ENCODE assay signal across 22 cellular contexts in genomic region chr2:162143969-162144368, GRCh38. TPM values are rescaled to one million over a fixed set of nuclear protein-coding genes. Genes with fewer than 3 reads are reported as not detected.
"Had no signal": no experiment of that assay in that cellular context is flagged by ENCODE, and none has a peak within 500 bp of the region (broad histone marks: within the 10 kb centered on the region; RNA-seq: fewer than 3 reads in every experiment).

No MANE protein-coding gene starts in this region.

- H3K4me3 ChIP-seq: body of pancreas, cardiac muscle cell, gastrocnemius medialis, ovary, psoas muscle, right atrium auricular region, thoracic aorta, upper lobe of right lung had no signal

- DNase-seq: activated gamma-delta T cell treated with Interleukin-2 at 50 U/mL for 16 hours; activated T-cell treated with anti-CD3 and anti-CD28 coated beads, Interleukin-2, amount 50 U/mL, for 1 hour; anterior cingulate cortex; body of pancreas; cortex of kidney; gastrocnemius medialis; hypothalamus; left cardiac atrium; ovary; psoas muscle; stimulated activated CD4-positive, alpha-beta T cell treated with anti-CD3 and anti-CD28 coated beads, Interleukin-4, amount 100 ng/mL, for 24 hours; stimulated activated naive CD4-positive, alpha-beta T cell treated with Interleukin-2 at 50 U/mL for 16 hours; upper lobe of right lung had no signal

- H3K36me3 Mint-ChIP-seq: activated naive CD4-positive, alpha-beta T cell treated with anti-CD3 and anti-CD28 coated beads, Interleukin-2, amount 50 U/mL, for 24 hours; natural killer cell treated with Interleukin-12 subunit alpha and Interleukin-12 subunit beta and Interleukin-15 and Interleukin-18, amount 100 ng/mL, for 72 hours; WTC11 had no signal

- H3K27ac Mint-ChIP-seq: activated naive CD4-positive, alpha-beta T cell treated with anti-CD3 and anti-CD28 coated beads, Interleukin-2, amount 50 U/mL, for 24 hours; natural killer cell treated with Interleukin-12 subunit alpha and Interleukin-12 subunit beta and Interleukin-15 and Interleukin-18, amount 100 ng/mL, for 72 hours; WTC11 had no signal

- H3K36me3 ChIP-seq: cardiac muscle cell, gastrocnemius medialis, neutrophil, ovary, right atrium auricular region, thoracic aorta, upper lobe of right lung had no signal

- ATAC-seq: body of pancreas; gastrocnemius medialis; left cardiac atrium; natural killer cell treated with Interleukin-12 subunit alpha and Interleukin-12 subunit beta and Interleukin-15 and Interleukin-18, amount 100 ng/mL, for 72 hours; psoas muscle; upper lobe of right lung; WTC11 had no signal

- H3K4me1 Mint-ChIP-seq: activated naive CD4-positive, alpha-beta T cell treated with anti-CD3 and anti-CD28 coated beads, Interleukin-2, amount 50 U/mL, for 24 hours; WTC11 had no signal

- H3K4me3 Mint-ChIP-seq: activated naive CD4-positive, alpha-beta T cell treated with anti-CD3 and anti-CD28 coated beads, Interleukin-2, amount 50 U/mL, for 24 hours; natural killer cell treated with Interleukin-12 subunit alpha and Interleukin-12 subunit beta and Interleukin-15 and Interleukin-18, amount 100 ng/mL, for 72 hours; WTC11 had no signal

- H3K4me1 ChIP-seq: body of pancreas, gastrocnemius medialis, psoas muscle, right atrium auricular region, upper lobe of right lung had no signal

- H3K9me3 ChIP-seq: body of pancreas, gastrocnemius medialis, neutrophil, ovary, psoas muscle, right atrium auricular region, thoracic aorta, upper lobe of right lung had no signal

- H3K27ac ChIP-seq: body of pancreas, cardiac muscle cell, gastrocnemius medialis, neutrophil, ovary, psoas muscle, right atrium auricular region, thoracic aorta, upper lobe of right lung had no signal

- H3K9me3 Mint-ChIP-seq: activated naive CD4-positive, alpha-beta T cell treated with anti-CD3 and anti-CD28 coated beads, Interleukin-2, amount 50 U/mL, for 24 hours; natural killer cell treated with Interleukin-12 subunit alpha and Interleukin-12 subunit beta and Interleukin-15 and Interleukin-18, amount 100 ng/mL, for 72 hours; WTC11 had no signal

RNA-seq across cellular contexts. Expression of gene GCG, which starts 8.1 kb away (rescaled TPM):
- total RNA-seq: cardiac muscle cell; cerebellum; gastrocnemius medialis; left cardiac atrium; liver; natural killer cell treated with Interleukin-12 subunit alpha and Interleukin-12 subunit beta and Interleukin-15 and Interleukin-18, amount 100 ng/mL, for 72 hours; psoas muscle; right atrium auricular region; thoracic aorta; upper lobe of right lung; WTC11 had no signal
- polyA plus RNA-seq: cardiac muscle cell, liver, ovary had no signal
